In genomic region chr11:1090600-1091331, GRCh38 we compare ENCODE assay signal across 25 cellular contexts. TPM values are rescaled to one million over a fixed set of nuclear protein-coding genes. Genes with fewer than 3 reads are reported as not detected.
A peak's percentile ranks its signal among the peaks of the same experiment; 100 is the strongest.
DNase-seq lines count a peak whose midpoint lies in the region; ATAC-seq, FAIRE-seq and TF ChIP-seq lines count a peak whose summit lies in the region.
"Had no signal": no experiment of that assay in that cellular context is flagged by ENCODE, and none has a peak within 500 bp of the region (broad histone marks: within the 10 kb centered on the region; RNA-seq: fewer than 3 reads in every experiment).

No MANE protein-coding gene starts in this region.

- no peak for FAIRE-seq in kidney (lab: Jason Lieb, UNC)
- FAIRE-seq: RCC 7860 had no signal

- H3K36me3 ChIP-seq in kidney (ENCODE audit: control insufficient read depth in 1 of 2, insufficient read depth in 2 of 2, low read length in 2 of 2) (no peaks in the 10 kb centered on the region), neuronal stem cell (replicated peaks in 1 of 2; ENCODE audit: control insufficient read depth in 2 of 2, insufficient read depth in 2 of 2, low read length in 2 of 2) (no peaks in the 10 kb centered on the region)

- DNase-seq in Right ventricle myocardium superior (peak; percentile 26), cardiac septum (ENCODE audit: low spot score) (no peak), kidney (peak; percentile 55), neuronal stem cell (ENCODE audit: low spot score) (no peak), NOMO-1 treated with DMSO at 0.1 percent for 48 hours (lab: John Stamatoyannopoulos, UW; ENCODE audit: unreplicated experiment) (no peak), NCI-H524 (lab: John Stamatoyannopoulos, UW) (no peak), T-helper 9 cell (no peak)
- no peak for DNase-seq in stimulated activated effector memory CD8-positive, alpha-beta T cell treated with anti-CD3 and anti-CD28 coated beads, Interleukin-12 subunit alpha, Interleukin-12 subunit beta, amount 100 ng/mL, for 72 hours (ENCODE audit: low spot score in 2 of 2)
- DNase-seq: 8988T, C1 segment of cervical spinal cord, DMS153, IMR-90, NCI-H1105, NCI-H146, NCI-H2029, NCI-H226, NCI-H524 treated with DMSO at 0.1 percent for 48 hours, NCI-H82, OCI-M1, SHP77 had no signal

- no CpG with 5 or more reads among the region's 20 CpGs for WGBS in neuronal stem cell (ENCODE audit: extremely low coverage in 2 of 2, insufficient read length in 2 of 2, insufficient replicate concordance in 1 of 2), 2 donors

- no peak for ATAC-seq in Right ventricle myocardium superior (ENCODE audit: poor library complexity)
- ATAC-seq in stimulated activated effector memory CD8-positive, alpha-beta T cell treated with anti-CD3 and anti-CD28 coated beads, Interleukin-12 subunit alpha, Interleukin-12 subunit beta, amount 100 ng/mL, for 72 hours: no peak
- ATAC-seq: CD8-positive, alpha-beta T cell; GM23338 had no signal

- no peak overlapping the region for H2BK120ac ChIP-seq in neuronal stem cell (ENCODE audit: low read depth, low read length)

- H3K9me3 ChIP-seq in kidney (ENCODE audit: control insufficient read depth in 1 of 2, low read length in 2 of 2): no peaks in the 10 kb centered on the region
- H3K9me3 ChIP-seq in neuronal stem cell (replicated peaks in 1 of 2; ENCODE audit: control insufficient read depth in 2 of 2, insufficient read depth in 1 of 2, low read depth in 1 of 2, low read length in 2 of 2): peaks cover 0 to 16% of the 10 kb centered on the region in 2 donors

- no peak overlapping the region for H2BK15ac ChIP-seq in neuronal stem cell (ENCODE audit: low read length)

- H3K4me3 ChIP-seq in kidney (ENCODE audit: low read length in 2 of 2): no peak overlapping the region
- no peak overlapping the region for H3K4me3 ChIP-seq in neuronal stem cell (ENCODE audit: low read length in 2 of 2)
- H3K4me3 ChIP-seq: GM23338 had no signal

- H2AK5ac ChIP-seq in neuronal stem cell (ENCODE audit: low read depth, low read length): peak overlapping the region; percentile 63

- H3K9me3 Mint-ChIP-seq in stimulated activated effector memory CD8-positive, alpha-beta T cell treated with anti-CD3 and anti-CD28 coated beads, Interleukin-12 subunit alpha, Interleukin-12 subunit beta, amount 100 ng/mL, for 72 hours: peaks cover 3% of the 10 kb centered on the region
- H3K9me3 Mint-ChIP-seq: CD8-positive, alpha-beta T cell had no signal

- intact Hi-C loops in Right ventricle myocardium superior (cut with DNase I) (no loop called here), cardiac septum (cut with DNase I) (no loop called here), kidney (cut with DNase I) (no loop called here)

- no peak overlapping the region for H2BK5ac ChIP-seq in neuronal stem cell (ENCODE audit: low read length)

- H3K18ac ChIP-seq in neuronal stem cell (ENCODE audit: low read length): peak overlapping the region; percentile 90

- H3K27me3 ChIP-seq in neuronal stem cell (ENCODE audit: control insufficient read depth in 3 of 3, insufficient read depth in 3 of 3, low read depth in 1 of 3, low read length in 3 of 3): peaks cover 0 to 4% (median 0%) of the 10 kb centered on the region in 3 experiments

- H3K27ac ChIP-seq in kidney (ENCODE audit: low read depth in 2 of 2, low read length in 2 of 2) (no peak overlapping the region), neuronal stem cell (replicated peaks; ENCODE audit: low read length) (no peak overlapping the region)
- H3K27ac ChIP-seq: KMS-11 had no signal

- no peak for TF ChIP-seq CTCF in kidney (IDR thresholded peaks at IDR 0.05; ENCODE audit: borderline replicate concordance, extremely low read depth, insufficient read depth)

- H3K9ac ChIP-seq in kidney (ENCODE audit: low read length in 2 of 2) (no peak overlapping the region), neuronal stem cell (ENCODE audit: low read depth, low read length, poor library complexity) (peak overlapping the region; percentile 60)
- H3K9ac ChIP-seq: KMS-11 had no signal

- no peaks in the 10 kb centered on the region for H3K36me3 Mint-ChIP-seq in stimulated activated effector memory CD8-positive, alpha-beta T cell treated with anti-CD3 and anti-CD28 coated beads, Interleukin-12 subunit alpha, Interleukin-12 subunit beta, amount 100 ng/mL, for 72 hours
- H3K36me3 Mint-ChIP-seq: CD8-positive, alpha-beta T cell had no signal

- no peak overlapping the region for H2AFZ ChIP-seq in neuronal stem cell (ENCODE audit: low read length)
- H2AFZ ChIP-seq: GM23338 had no signal

- no peaks in the 10 kb centered on the region for H3K4me1 Mint-ChIP-seq in stimulated activated effector memory CD8-positive, alpha-beta T cell treated with anti-CD3 and anti-CD28 coated beads, Interleukin-12 subunit alpha, Interleukin-12 subunit beta, amount 100 ng/mL, for 72 hours
- H3K4me1 Mint-ChIP-seq: GM23338 had no signal

- peak overlapping the region; percentile 58 for H2BK12ac ChIP-seq in neuronal stem cell (ENCODE audit: low read length)

- no peak overlapping the region for H3K27ac Mint-ChIP-seq in stimulated activated effector memory CD8-positive, alpha-beta T cell treated with anti-CD3 and anti-CD28 coated beads, Interleukin-12 subunit alpha, Interleukin-12 subunit beta, amount 100 ng/mL, for 72 hours
- H3K27ac Mint-ChIP-seq: GM23338 had no signal

- no peak overlapping the region for H3K4me2 ChIP-seq in neuronal stem cell (ENCODE audit: insufficient read depth, low read length, poor library complexity, severe bottlenecking)
- H3K4me2 ChIP-seq: GM23338, KMS-11 had no signal

- H4K91ac ChIP-seq in neuronal stem cell (ENCODE audit: low read depth, low read length, poor library complexity): no peak overlapping the region

- H3K14ac ChIP-seq in neuronal stem cell (ENCODE audit: low read length): peak overlapping the region; percentile 12

- H3K23ac ChIP-seq in neuronal stem cell (ENCODE audit: low read depth, low read length, poor library complexity): peak overlapping the region; percentile 89

- no peak overlapping the region for H3K4me3 Mint-ChIP-seq in stimulated activated effector memory CD8-positive, alpha-beta T cell treated with anti-CD3 and anti-CD28 coated beads, Interleukin-12 subunit alpha, Interleukin-12 subunit beta, amount 100 ng/mL, for 72 hours
- H3K4me3 Mint-ChIP-seq: CD8-positive, alpha-beta T cell; GM23338 had no signal

- H3K4ac ChIP-seq in neuronal stem cell (ENCODE audit: low read length): peak overlapping the region; percentile 76

- H4K8ac ChIP-seq in neuronal stem cell (ENCODE audit: low read depth, low read length): peak overlapping the region; percentile 82

- peaks cover 2% of the 10 kb centered on the region for H3K79me1 ChIP-seq in neuronal stem cell (ENCODE audit: low read depth, low read length)

- H3K4me1 ChIP-seq in kidney (ENCODE audit: control insufficient read depth in 1 of 2, insufficient read depth in 1 of 2, low read depth in 1 of 2, low read length in 2 of 2): no peaks in the 10 kb centered on the region
- peaks cover 0 to 2% of the 10 kb centered on the region in 2 donors for H3K4me1 ChIP-seq in neuronal stem cell (ENCODE audit: control insufficient read depth in 2 of 2, insufficient read depth in 1 of 2, low read depth in 1 of 2, low read length in 2 of 2)

RNA-seq across cellular contexts. Expression of gene MUC2, which starts 16.1 kb away (rescaled TPM):
- total RNA-seq in Right ventricle myocardium superior: not detected
- total RNA-seq in cardiac septum: 0.03 TPM
- total RNA-seq in kidney: not detected
- not detected for polyA plus RNA-seq in kidney (ENCODE audit: insufficient read depth, low read depth, low replicate concordance)
- polyA plus RNA-seq in neuronal stem cell (2013, experiment 1 of 2): not detected
- polyA plus RNA-seq in neuronal stem cell (2013, experiment 2 of 2): under 0.01 TPM
- total RNA-seq: CD8-positive, alpha-beta T cell; G401; GM23338; IMR-90 had no signal
- polyA plus RNA-seq: GM23338, IMR-90 had no signal

RNA-seq across cellular contexts. Expression of gene MUC6, which starts 54.2 kb away (rescaled TPM):
- total RNA-seq in Right ventricle myocardium superior (not detected), cardiac septum (not detected), kidney (3.0 TPM)
- 1.1 TPM for polyA plus RNA-seq in kidney (ENCODE audit: insufficient read depth, low read depth, low replicate concordance)
- not detected for polyA plus RNA-seq in neuronal stem cell (2013, experiment 1 of 2)
- polyA plus RNA-seq in neuronal stem cell (2013, experiment 2 of 2): not detected
- total RNA-seq: CD8-positive, alpha-beta T cell; G401; GM23338; IMR-90 had no signal
- polyA plus RNA-seq: GM23338, IMR-90 had no signal

Comparison
In these comparisons a context has a peak if more than half of its experiments do, and no peak if none do; other contexts are left out.
1. DNase-seq: peak in Right ventricle myocardium superior (single experiment) and kidney (single experiment); none in cardiac septum (single experiment), neuronal stem cell (single experiment), NOMO-1 treated with DMSO at 0.1 percent for 48 hours (single experiment), NCI-H524 (0 of 2), stimulated activated effector memory CD8-positive, alpha-beta T cell treated with anti-CD3 and anti-CD28 coated beads, Interleukin-12 subunit alpha, Interleukin-12 subunit beta, amount 100 ng/mL, for 72 hours (0 of 2) and T-helper 9 cell (single experiment).